27 cellular contexts compared by ENCODE assay signal in the genomic region with DNA sequence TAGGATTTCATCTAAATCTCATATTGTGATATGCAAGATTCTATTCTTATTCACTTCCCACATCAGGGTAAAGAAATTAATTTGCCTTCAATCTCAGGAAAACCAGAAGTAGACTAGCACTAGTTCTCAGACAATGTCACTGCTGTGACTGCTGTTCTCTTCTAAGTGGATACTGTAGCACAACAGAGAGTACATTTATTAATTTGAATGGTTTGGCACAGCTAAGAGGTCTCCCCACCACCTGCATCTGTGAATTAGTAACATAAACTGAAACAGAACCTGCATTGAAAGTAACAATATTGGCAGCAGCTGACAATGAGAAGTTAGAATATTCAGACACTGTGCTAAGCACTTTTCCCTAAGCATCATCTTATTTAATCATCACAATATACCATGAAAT.
DNase-seq lines count a peak whose midpoint lies in the region; ATAC-seq, FAIRE-seq and TF ChIP-seq lines count a peak whose summit lies in the region.
"Had no signal": no experiment of that assay in that cellular context is flagged by ENCODE, and none has a peak within 500 bp of the region (broad histone marks: within the 10 kb centered on the region; RNA-seq: fewer than 3 reads in every experiment).

No MANE protein-coding gene starts in this region.

- H3F3A ChIP-seq in neural cell (ENCODE audit: insufficient read depth, low read length, poor library complexity, severe bottlenecking): peaks cover 2% of the 10 kb centered on the region

- peak; percentile 50 for DNase-seq in Karpas-422
- DNase-seq in OCI-LY7 (ENCODE audit: low spot score): peak; percentile 55
- DNase-seq in activated T-helper 1 cell treated with anti-CD3 and anti-CD28 coated beads, Interleukin-12 subunit alpha, Interleukin-12 subunit beta, Interleukin-2, Interleukin-4 antibody, amounts not matched to agents 30 ng/mL and 10 ng/mL and 1 ng/mL, durations not matched to agents 14 hours and 24 hours and 36 hours (ENCODE audit: low spot score): no peak
- no peak for DNase-seq in urothelium cell line (ENCODE audit: low spot score)
- DNase-seq in NCI-H524 (lab: John Stamatoyannopoulos, UW): no peak
- DNase-seq: 8988T; ACHN; AML-193; BE2C; CD4-positive, alpha-beta T cell; CD8-positive, alpha-beta memory T cell; DMS 273 treated with DMSO at 0.1 percent for 48 hours; DMS79; EL; GDM1; GM23248; H7; HCEC 1CT had no signal

- intact Hi-C loops in OCI-LY7 (cut with micrococcal nuclease; ENCODE audit: unreplicated experiment): loop anchor here (5.0 kb wide), 1 partner anchor 66 kb away; no protein-coding TSS in a partner anchor
- intact Hi-C loops in activated T-helper 1 cell treated with anti-CD3 and anti-CD28 coated beads, Interleukin-12 subunit alpha, Interleukin-12 subunit beta, Interleukin-2, Interleukin-4 antibody, amounts not matched to agents 30 ng/mL and 10 ng/mL and 1 ng/mL, durations not matched to agents 14 hours and 24 hours and 36 hours (cut with micrococcal nuclease): no loop called here

- H3K4me1 Mint-ChIP-seq in activated T-helper 1 cell treated with anti-CD3 and anti-CD28 coated beads, Interleukin-12 subunit alpha, Interleukin-12 subunit beta, Interleukin-2, Interleukin-4 antibody, amounts not matched to agents 30 ng/mL and 10 ng/mL and 1 ng/mL, durations not matched to agents 14 hours and 24 hours and 36 hours (ENCODE audit: low read depth): no peaks in the 10 kb centered on the region
- H3K4me1 Mint-ChIP-seq: CD14-positive monocyte had no signal

- H3K79me2 ChIP-seq in Karpas-422 (ENCODE audit: low read length) (no peaks in the 10 kb centered on the region), OCI-LY7 (ENCODE audit: insufficient read depth, low read depth, low read length) (peaks cover 81% of the 10 kb centered on the region), neural cell (replicated peaks; ENCODE audit: insufficient read depth, low read length) (peaks cover 50% of the 10 kb centered on the region)

- H3K36me3 ChIP-seq in Karpas-422 (ENCODE audit: insufficient read depth, low read length) (no peaks in the 10 kb centered on the region; the same call in 1 of the 2 replicates), OCI-LY7 (ENCODE audit: insufficient read depth, low read length) (peaks cover 9% of the 10 kb centered on the region), neural cell (ENCODE audit: insufficient read depth, low read length) (no peaks in the 10 kb centered on the region)
- H3K36me3 ChIP-seq: BE2C; BLaER1 treated with 17β-estradiol and CSF1 and Interleukin-3, amounts not matched to agents 10 nM and 100 nM had no signal

- H3K4me3 Mint-ChIP-seq in activated T-helper 1 cell treated with anti-CD3 and anti-CD28 coated beads, Interleukin-12 subunit alpha, Interleukin-12 subunit beta, Interleukin-2, Interleukin-4 antibody, amounts not matched to agents 30 ng/mL and 10 ng/mL and 1 ng/mL, durations not matched to agents 14 hours and 24 hours and 36 hours: no peak overlapping the region
- H3K4me3 Mint-ChIP-seq: CD14-positive monocyte; CD4-positive, alpha-beta T cell; CD8-positive, alpha-beta memory T cell had no signal

- TF ChIP-seq EP300 in neural cell (conservative IDR thresholded peaks at IDR 0.05; ENCODE audit: poor library complexity, severe bottlenecking): no peak

- H3K36me3 Mint-ChIP-seq in activated T-helper 1 cell treated with anti-CD3 and anti-CD28 coated beads, Interleukin-12 subunit alpha, Interleukin-12 subunit beta, Interleukin-2, Interleukin-4 antibody, amounts not matched to agents 30 ng/mL and 10 ng/mL and 1 ng/mL, durations not matched to agents 14 hours and 24 hours and 36 hours (ENCODE audit: low read depth): no peaks in the 10 kb centered on the region
- H3K36me3 Mint-ChIP-seq: CD14-positive monocyte; CD8-positive, alpha-beta memory T cell had no signal

- no peaks in the 10 kb centered on the region for H3K27me3 ChIP-seq in Karpas-422 (ENCODE audit: low read length)
- no peaks in the 10 kb centered on the region for H3K27me3 ChIP-seq in neural cell (ENCODE audit: insufficient read depth, low read depth, low read length)
- H3K27me3 ChIP-seq: BE2C; BLaER1 treated with 17β-estradiol and CSF1 and Interleukin-3, amounts not matched to agents 10 nM and 100 nM had no signal

- H3K4me3 ChIP-seq in Karpas-422 (ENCODE audit: low read length): peak overlapping the region; percentile 14; the same call in 1 of the 2 replicates
- H3K4me3 ChIP-seq in OCI-LY7 (ENCODE audit: low read depth, low read length, poor library complexity, severe bottlenecking): peak overlapping the region; percentile 72
- peak overlapping the region; percentile 68 for H3K4me3 ChIP-seq in neural cell (ENCODE audit: low read length)
- H3K4me3 ChIP-seq: A549; BLaER1 treated with 17β-estradiol and CSF1 and Interleukin-3, amounts not matched to agents 10 nM and 100 nM; GM12878; GM23248 had no signal

- CTCF ChIA-PET in OCI-LY7 (lab: Charles Lee; ENCODE audit: unreplicated experiment): interaction anchor here (1.0 kb wide), 1 partner anchor 17 kb away, joined by 3 read pairs; no protein-coding TSS in a partner anchor

- no peaks in the 10 kb centered on the region for H3K9me3 Mint-ChIP-seq in activated T-helper 1 cell treated with anti-CD3 and anti-CD28 coated beads, Interleukin-12 subunit alpha, Interleukin-12 subunit beta, Interleukin-2, Interleukin-4 antibody, amounts not matched to agents 30 ng/mL and 10 ng/mL and 1 ng/mL, durations not matched to agents 14 hours and 24 hours and 36 hours
- H3K9me3 Mint-ChIP-seq: CD14-positive monocyte; CD4-positive, alpha-beta T cell; CD8-positive, alpha-beta memory T cell had no signal

- H3K4me1 ChIP-seq in Karpas-422 (ENCODE audit: low read length): peaks cover 79% of the 10 kb centered on the region
- H3K4me1 ChIP-seq in OCI-LY7 (ENCODE audit: insufficient read depth, low read length, poor library complexity, severe bottlenecking): peaks cover 65% of the 10 kb centered on the region
- H3K4me1 ChIP-seq: A549, BE2C had no signal

- no peak overlapping the region for H3K27ac Mint-ChIP-seq in activated T-helper 1 cell treated with anti-CD3 and anti-CD28 coated beads, Interleukin-12 subunit alpha, Interleukin-12 subunit beta, Interleukin-2, Interleukin-4 antibody, amounts not matched to agents 30 ng/mL and 10 ng/mL and 1 ng/mL, durations not matched to agents 14 hours and 24 hours and 36 hours
- H3K27ac Mint-ChIP-seq: CD14-positive monocyte; CD4-positive, alpha-beta T cell; CD8-positive, alpha-beta memory T cell had no signal

- BruUV-seq in OCI-LY7 (replicated peaks; lab: Mats Ljungman, UMichigan): no TSS peak

- peak; percentile 44 for ATAC-seq in GM18867 (IDR thresholded peaks at IDR 0.05; ENCODE audit: unreplicated experiment)
- ATAC-seq: A549, GM12878 had no signal

- POLR2A ChIA-PET in OCI-LY7 (lab: Charles Lee): interaction anchor here (0.5 to 5.4 kb wide), 10 partner anchors 8 to 1249 kb away, joined by 3 to 26 read pairs (median 6); no protein-coding TSS in a partner anchor

- H3K9me2 ChIP-seq in Karpas-422 (replicated peaks; ENCODE audit: insufficient read depth, low read length) (no peaks in the 10 kb centered on the region), OCI-LY7 (ENCODE audit: insufficient read depth, low read length) (no peaks in the 10 kb centered on the region), neural cell (ENCODE audit: insufficient read depth, low read length) (no peaks in the 10 kb centered on the region)

- H2AFZ ChIP-seq in Karpas-422 (ENCODE audit: low read length) (no peak overlapping the region), OCI-LY7 (ENCODE audit: low read length) (peak overlapping the region; percentile 69; the same call in 1 of the 2 replicates), neural cell (ENCODE audit: low read depth, low read length) (no peak overlapping the region)
- H2AFZ ChIP-seq: GM23248 had no signal

- FAIRE-seq in urothelium cell line (lab: Jason Lieb, UNC): no peak
- FAIRE-seq: A549, D721Med, GM12878, GM18507, H1 had no signal

- H3K27me3 Mint-ChIP-seq in activated T-helper 1 cell treated with anti-CD3 and anti-CD28 coated beads, Interleukin-12 subunit alpha, Interleukin-12 subunit beta, Interleukin-2, Interleukin-4 antibody, amounts not matched to agents 30 ng/mL and 10 ng/mL and 1 ng/mL, durations not matched to agents 14 hours and 24 hours and 36 hours (ENCODE audit: insufficient read depth): no peaks in the 10 kb centered on the region
- H3K27me3 Mint-ChIP-seq: CD4-positive, alpha-beta T cell; CD8-positive, alpha-beta memory T cell had no signal

- H3K9me3 ChIP-seq in Karpas-422 (ENCODE audit: low read length) (no peaks in the 10 kb centered on the region), OCI-LY7 (ENCODE audit: low read length) (peaks cover 8% of the 10 kb centered on the region; the same call in 1 of the 2 replicates), neural cell (ENCODE audit: low read length) (no peaks in the 10 kb centered on the region)
- H3K9me3 ChIP-seq: A549; BE2C; BLaER1 treated with 17β-estradiol and CSF1 and Interleukin-3, amounts not matched to agents 10 nM and 100 nM had no signal

- no peak for TF ChIP-seq CTCF in OCI-LY7 (conservative IDR thresholded peaks at IDR 0.05; ENCODE audit: low read length)
- TF ChIP-seq CTCF in neural cell (IDR thresholded peaks at IDR 0.05; ENCODE audit: poor library complexity, severe bottlenecking): no peak

- H3K9ac ChIP-seq in Karpas-422 (ENCODE audit: low read length): peak overlapping the region; percentile 57; the same call in 1 of the 2 replicates
- no peak overlapping the region for H3K9ac ChIP-seq in neural cell (ENCODE audit: low read length)
- H3K9ac ChIP-seq: BLaER1 treated with 17β-estradiol and CSF1 and Interleukin-3, amounts not matched to agents 10 nM and 100 nM; GM23248 had no signal

- peak overlapping the region; percentile 75 for H3K4me2 ChIP-seq in Karpas-422 (ENCODE audit: low read depth, low read length, poor library complexity, severe bottlenecking)
- H3K4me2 ChIP-seq in OCI-LY7 (ENCODE audit: low read length): peak overlapping the region; percentile 84
- peak overlapping the region; percentile 62 for H3K4me2 ChIP-seq in neural cell (ENCODE audit: low read length)
- H3K4me2 ChIP-seq: A549; BLaER1 treated with 17β-estradiol and CSF1 and Interleukin-3, amounts not matched to agents 10 nM and 100 nM had no signal

- H3K27ac ChIP-seq in Karpas-422 (ENCODE audit: low read length) (peak overlapping the region; percentile 94), OCI-LY7 (ENCODE audit: low read depth, low read length, poor library complexity, severe bottlenecking) (peak overlapping the region; percentile 93), neural cell (ENCODE audit: low read length) (no peak overlapping the region)
- H3K27ac ChIP-seq: A549; BLaER1 treated with 17β-estradiol and CSF1 and Interleukin-3, amounts not matched to agents 10 nM and 100 nM; GM23248 had no signal

- TF ChIP-seq RAD21 in neural cell (conservative IDR thresholded peaks at IDR 0.05): no peak

- no peaks in the 10 kb centered on the region for H4K20me1 ChIP-seq in Karpas-422 (ENCODE audit: insufficient read depth, low read depth, low read length)
- H4K20me1 ChIP-seq in OCI-LY7 (ENCODE audit: insufficient read depth, low read length): no peaks in the 10 kb centered on the region
- H4K20me1 ChIP-seq in neural cell (ENCODE audit: insufficient read depth): no peaks in the 10 kb centered on the region
- H4K20me1 ChIP-seq: BLaER1 treated with 17β-estradiol and CSF1 and Interleukin-3, amounts not matched to agents 10 nM and 100 nM had no signal

TF ChIP-seq in neural cell, 6 proteins besides CTCF, POLR2A, EP300 and RAD21 (continues in another document):
- TF ChIP-seq TAF1 (IDR thresholded peaks at IDR 0.05; ENCODE audit: low read depth): no peak
- TF ChIP-seq SMC3 (conservative IDR thresholded peaks at IDR 0.05; ENCODE audit: poor library complexity): no peak

Comparison
In these comparisons a context has a peak if more than half of its experiments do, and no peak if none do; other contexts are left out.
1. DNase-seq: peak in Karpas-422 (single experiment) and OCI-LY7 (single experiment); none in activated T-helper 1 cell treated with anti-CD3 and anti-CD28 coated beads, Interleukin-12 subunit alpha, Interleukin-12 subunit beta, Interleukin-2, Interleukin-4 antibody, amounts not matched to agents 30 ng/mL and 10 ng/mL and 1 ng/mL, durations not matched to agents 14 hours and 24 hours and 36 hours (single experiment), urothelium cell line (single experiment) and NCI-H524 (0 of 2).
2. H3K4me3 ChIP-seq: peak in every context shown above with its lines; median percentile 72 in OCI-LY7; 68 in neural cell; 14 in Karpas-422.
3. Peak in every context shown above with its lines, with median percentiles within 50 percentile points of each other: H3K4me2 ChIP-seq.